In the genomic region with DNA sequence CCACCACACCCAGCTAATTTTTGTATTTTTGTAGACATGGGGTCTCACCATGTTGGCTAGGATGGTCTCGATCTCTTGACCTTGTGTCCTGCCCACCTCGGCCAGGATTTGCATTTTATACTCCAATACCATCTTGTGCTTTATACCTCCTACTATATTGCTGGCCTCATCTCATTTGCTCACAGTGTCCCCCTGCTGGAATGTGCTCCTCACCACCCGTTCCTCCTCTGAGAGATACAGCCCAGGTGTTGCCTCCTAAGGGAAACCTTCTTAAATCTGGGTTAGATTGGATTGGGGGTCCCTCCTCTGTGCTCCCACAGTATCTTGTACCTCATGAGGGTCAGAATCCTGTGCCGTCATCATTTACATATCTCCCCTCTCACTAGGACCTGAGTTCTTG, we compare ENCODE assay signal across 18 cellular contexts.
DNase-seq lines count a peak whose midpoint lies in the region; ATAC-seq and TF ChIP-seq lines count a peak whose summit lies in the region.
"Had no signal": no experiment of that assay in that cellular context is flagged by ENCODE, and none has a peak within 500 bp of the region (broad histone marks: within the 10 kb centered on the region; RNA-seq: fewer than 3 reads in every experiment).

No MANE protein-coding gene starts in this region.

- H3K9me3 ChIP-seq in HCT116 (ENCODE audit: control insufficient read depth in 1 of 2, insufficient read depth in 1 of 2, low read depth in 1 of 2, low read length in 2 of 2), result no peaks in the 10 kb centered on the region
- H3K9me3 ChIP-seq: BLaER1 treated with 17β-estradiol and CSF1 and Interleukin-3, amounts not matched to agents 10 nM and 100 nM; lower lobe of right lung; upper lobe of left lung had no signal

- no peak for TF ChIP-seq RAD21 in HCT116 (IDR thresholded peaks at IDR 0.05; ENCODE audit: low read depth)

- no peak for DNase-seq in HCT116 (ENCODE audit: low read depth, low spot score)
- DNase-seq in NCI-H69 (lab: John Stamatoyannopoulos, UW), result peak; percentile 56
- no peak for DNase-seq in epithelial cell of proximal tubule (ENCODE audit: low read depth)
- no peak for DNase-seq in activated CD4-positive, alpha-beta T cell treated with anti-CD3 and anti-CD28 coated beads, Interleukin-2, amount 50 U/mL, for 4 hours
- no peak for DNase-seq in SKM-1 (lab: John Stamatoyannopoulos, UW; ENCODE audit: unreplicated experiment)
- no peak for DNase-seq in HK-2 (ENCODE audit: unreplicated experiment)
- DNase-seq: activated CD4-positive, alpha-beta memory T cell treated with anti-CD3 and anti-CD28 coated beads for 36 hours; activated naive CD8-positive, alpha-beta T cell treated with anti-CD3 and anti-CD28 coated beads, Interleukin-2, amount 50 U/mL, for 24 hours; central memory CD4-positive, alpha-beta T cell; DMS 273 treated with DMSO at 0.1 percent for 48 hours; effector CD8-positive, alpha-beta T cell; lower lobe of right lung; stimulated activated naive CD4-positive, alpha-beta T cell treated with Interleukin-2 at 50 U/mL for 16 hours; upper lobe of left lung had no signal

- no peaks in the 10 kb centered on the region for H3K79me2 ChIP-seq in HCT116 (ENCODE audit: insufficient read depth, low read length)

- no peaks in the 10 kb centered on the region for H3K36me3 ChIP-seq in HCT116 (ENCODE audit: control insufficient read depth in 1 of 2, insufficient read depth in 2 of 2, low read length in 2 of 2)
- H3K36me3 ChIP-seq: BLaER1 treated with 17β-estradiol and CSF1 and Interleukin-3, amounts not matched to agents 10 nM and 100 nM; lower lobe of right lung; upper lobe of left lung had no signal

- peaks cover 62% of the 10 kb centered on the region for H3K27me3 ChIP-seq in HCT116 (ENCODE audit: insufficient read depth, low read length)
- H3K27me3 ChIP-seq: BLaER1 treated with 17β-estradiol and CSF1 and Interleukin-3, amounts not matched to agents 10 nM and 100 nM; upper lobe of left lung had no signal

- POLR2A ChIA-PET in HCT116 (lab: Charles Lee), result no interaction called here

- TF ChIP-seq POLR2A in HCT116 (IDR thresholded peaks at IDR 0.05; ENCODE audit: borderline replicate concordance, extremely low read depth, insufficient read depth, insufficient read length), result no peak

- H3K9ac ChIP-seq in HCT116 (ENCODE audit: low read length), result no peak overlapping the region
- H3K9ac ChIP-seq: BLaER1 treated with 17β-estradiol and CSF1 and Interleukin-3, amounts not matched to agents 10 nM and 100 nM had no signal

- H3K27me3 Mint-ChIP-seq in nephron (ENCODE audit: low read depth), result peaks cover 52% of the 10 kb centered on the region

- no peak overlapping the region for H3K27ac ChIP-seq in HCT116 (ENCODE audit: low read depth, low read length)
- H3K27ac ChIP-seq: BLaER1 treated with 17β-estradiol and CSF1 and Interleukin-3, amounts not matched to agents 10 nM and 100 nM; lower lobe of right lung; upper lobe of left lung had no signal

- ATAC-seq in HCT116 (peak; percentile 70), HG03280 (IDR thresholded peaks at IDR 0.05; ENCODE audit: unreplicated experiment) (no peak)
- ATAC-seq: activated naive CD8-positive, alpha-beta T cell treated with anti-CD3 and anti-CD28 coated beads, Interleukin-2, amount 50 U/mL, for 24 hours; lower lobe of right lung; natural killer cell treated with Interleukin-12 subunit alpha and Interleukin-12 subunit beta and Interleukin-15 and Interleukin-18, amount 100 ng/mL, for 72 hours had no signal

- H3K4me3 ChIP-seq in HCT116 (replicated peaks in 1 of 2; ENCODE audit: low read depth in 1 of 2, low read length in 2 of 2), result no peak overlapping the region
- no peak overlapping the region for H3K4me3 ChIP-seq in epithelial cell of proximal tubule (ENCODE audit: low read depth, low read length)
- H3K4me3 ChIP-seq: BLaER1 treated with 17β-estradiol and CSF1 and Interleukin-3, amounts not matched to agents 10 nM and 100 nM; lower lobe of right lung; upper lobe of left lung had no signal

- no peak overlapping the region for H3K4me2 ChIP-seq in HCT116 (ENCODE audit: low read length)
- H3K4me2 ChIP-seq: BLaER1 treated with 17β-estradiol and CSF1 and Interleukin-3, amounts not matched to agents 10 nM and 100 nM had no signal

- BruUV-seq in HCT116 (replicated peaks; lab: Mats Ljungman, UMichigan), result no TSS peak

- H3K36me3 Mint-ChIP-seq in nephron (ENCODE audit: low read depth), result peaks cover 4% of the 10 kb centered on the region
- H3K36me3 Mint-ChIP-seq: activated CD4-positive, alpha-beta memory T cell treated with anti-CD3 and anti-CD28 coated beads for 36 hours; natural killer cell treated with Interleukin-12 subunit alpha and Interleukin-12 subunit beta and Interleukin-15 and Interleukin-18, amount 100 ng/mL, for 72 hours had no signal

- RAD21 ChIA-PET in HCT116 (lab: Charles Lee; ENCODE audit: low non-redundant PET in 1 of 2, low total read pairs in 2 of 2, uncharacterized antibody in 2 of 2, unreplicated experiment in 2 of 2), result no interaction called here

- peak overlapping the region; percentile 14 to 68 (median 56) for H3K27ac Mint-ChIP-seq in nephron
- H3K27ac Mint-ChIP-seq: activated CD4-positive, alpha-beta memory T cell treated with anti-CD3 and anti-CD28 coated beads for 36 hours; activated naive CD8-positive, alpha-beta T cell treated with anti-CD3 and anti-CD28 coated beads, Interleukin-2, amount 50 U/mL, for 24 hours; natural killer cell treated with Interleukin-12 subunit alpha and Interleukin-12 subunit beta and Interleukin-15 and Interleukin-18, amount 100 ng/mL, for 72 hours had no signal

- peak overlapping the region in 1 of 3 experiments; percentile 16 for H3K4me3 Mint-ChIP-seq in nephron
- H3K4me3 Mint-ChIP-seq: activated CD4-positive, alpha-beta memory T cell treated with anti-CD3 and anti-CD28 coated beads for 36 hours; activated naive CD8-positive, alpha-beta T cell treated with anti-CD3 and anti-CD28 coated beads, Interleukin-2, amount 50 U/mL, for 24 hours; natural killer cell treated with Interleukin-12 subunit alpha and Interleukin-12 subunit beta and Interleukin-15 and Interleukin-18, amount 100 ng/mL, for 72 hours had no signal

- peaks cover 0 to 3% of the 10 kb centered on the region in 2 experiments; a peak in 1 of 4 replicates for H3K4me1 ChIP-seq in HCT116 (ENCODE audit: control insufficient read depth in 1 of 2, insufficient read depth in 2 of 2, low read length in 2 of 2)
- H3K4me1 ChIP-seq: BLaER1 treated with 17β-estradiol and CSF1 and Interleukin-3, amounts not matched to agents 10 nM and 100 nM; lower lobe of right lung; upper lobe of left lung had no signal

- CTCF ChIA-PET in HCT116 (lab: Charles Lee), result interaction anchor here (0.7 kb wide), 1 partner anchor 1378 kb away, joined by 3 read pairs; no protein-coding TSS in a partner anchor

- no peaks in the 10 kb centered on the region for H3K9me3 Mint-ChIP-seq in nephron
- H3K9me3 Mint-ChIP-seq: activated CD4-positive, alpha-beta memory T cell treated with anti-CD3 and anti-CD28 coated beads for 36 hours; activated naive CD8-positive, alpha-beta T cell treated with anti-CD3 and anti-CD28 coated beads, Interleukin-2, amount 50 U/mL, for 24 hours; natural killer cell treated with Interleukin-12 subunit alpha and Interleukin-12 subunit beta and Interleukin-15 and Interleukin-18, amount 100 ng/mL, for 72 hours had no signal

- TF ChIP-seq CTCF in HCT116 (IDR thresholded peaks at IDR 0.05 in 2 of 3, conservative IDR thresholded peaks at IDR 0.05 in 1 of 3; ENCODE audit: borderline replicate concordance in 1 of 3, insufficient read depth in 1 of 3, low read depth in 2 of 3, low read length in 2 of 3) (peak; percentile 4 to 35 (median 19); a peak in 2 of 6 replicates), epithelial cell of proximal tubule (conservative IDR thresholded peaks at IDR 0.05; ENCODE audit: low read depth, low read length) (peak; percentile 41), nephron (IDR thresholded peaks at IDR 0.05; ENCODE audit: unreplicated experiment in 3 of 3) (no peak)

- intact Hi-C loops in HCT116 (cut with micrococcal nuclease), result no loop called here

- H2AFZ ChIP-seq in HCT116 (ENCODE audit: low read depth, low read length, poor library complexity, severe bottlenecking), result no peak overlapping the region

- peaks cover 24% of the 10 kb centered on the region for H3K4me1 Mint-ChIP-seq in nephron
- H3K4me1 Mint-ChIP-seq: activated naive CD8-positive, alpha-beta T cell treated with anti-CD3 and anti-CD28 coated beads, Interleukin-2, amount 50 U/mL, for 24 hours had no signal

- H4K20me1 ChIP-seq in HCT116 (ENCODE audit: insufficient read depth), result no peaks in the 10 kb centered on the region
- H4K20me1 ChIP-seq: BLaER1 treated with 17β-estradiol and CSF1 and Interleukin-3, amounts not matched to agents 10 nM and 100 nM had no signal

- H3K9me2 ChIP-seq in HCT116 (ENCODE audit: insufficient read depth), result no peaks in the 10 kb centered on the region

TF ChIP-seq in HCT116, 20 proteins besides CTCF, POLR2A, EP300 and RAD21:
- TF ChIP-seq ZFX (IDR thresholded peaks at IDR 0.05) (no peak), EZH2 (IDR thresholded peaks at IDR 0.05) (no peak), EZH2phosphoT487 (IDR thresholded peaks at IDR 0.05; ENCODE audit: borderline replicate concordance) (no peak), FOSL1 (IDR thresholded peaks at IDR 0.05; ENCODE audit: low read depth) (no peak), ZBTB33 (IDR thresholded peaks at IDR 0.05; ENCODE audit: extremely low read depth, insufficient replicate concordance, low read length) (no peak), CEBPB (IDR thresholded peaks at IDR 0.05; ENCODE audit: low read depth) (no peak), YY1 (IDR thresholded peaks at IDR 0.05; ENCODE audit: extremely low read depth, insufficient replicate concordance, low read depth, low read length) (no peak), CBX3 (IDR thresholded peaks at IDR 0.05; ENCODE audit: low read depth) (no peak), ELF1 (IDR thresholded peaks at IDR 0.05; ENCODE audit: borderline replicate concordance, low read depth) (no peak), POLR2AphosphoS5 (IDR thresholded peaks at IDR 0.05; ENCODE audit: low read depth, low read length) (no peak), SIN3A (IDR thresholded peaks at IDR 0.05; ENCODE audit: low read depth) (no peak)

Comparison
In these comparisons a context has a peak if more than half of its experiments do, and no peak if none do; other contexts are left out.
1. CTCF ChIP-seq: peak in HCT116 (3 of 3) and epithelial cell of proximal tubule (single experiment); none in nephron (0 of 3).